ENCODE assay signal across 14 cellular contexts in genomic region chr1:54934869-54935268, GRCh38. TPM values are rescaled to one million over a fixed set of nuclear protein-coding genes. Genes with fewer than 3 reads are reported as not detected.
DNase-seq lines count a peak whose midpoint lies in the region; ATAC-seq, FAIRE-seq and TF ChIP-seq lines count a peak whose summit lies in the region.
"Had no signal": no experiment of that assay in that cellular context is flagged by ENCODE, and none has a peak within 500 bp of the region (broad histone marks: within the 10 kb centered on the region; RNA-seq: fewer than 3 reads in every experiment).

No MANE protein-coding gene starts in this region.

- H3K36me3 ChIP-seq in brain microvascular endothelial cell (replicated peaks) (no peaks in the 10 kb centered on the region), kidney epithelial cell (ENCODE audit: control insufficient read depth, insufficient read depth, low read length) (no peaks in the 10 kb centered on the region)

- CTCF ChIA-PET in A549 (lab: Yijun Ruan, JAX) = interaction anchor here (0.9 to 2.3 kb wide), 3 partner anchors 10 to 61 kb away, joined by 5 to 8 read pairs (median 6); no protein-coding TSS in a partner anchor

- peaks cover 13% of the 10 kb centered on the region; the same call in 2 of the 3 replicates for H3K4me1 ChIP-seq in A549

- peak; percentile 54 to 84; a peak in 4 of 6 replicates for ATAC-seq in A549
- ATAC-seq in HG03175 (IDR thresholded peaks at IDR 0.05; ENCODE audit: unreplicated experiment) = no peak
- no peak for ATAC-seq in HG03520 (IDR thresholded peaks at IDR 0.05; ENCODE audit: unreplicated experiment)
- ATAC-seq: activated T-cell treated with anti-CD3 and anti-CD28 coated beads, Interleukin-2, amount 50 U/mL, for 4 hours; WTC11 had no signal

- no peak for TF ChIP-seq RAD21 in A549 (conservative IDR thresholded peaks at IDR 0.05 in 1 of 2, IDR thresholded peaks at IDR 0.05 in 1 of 2)

- H3K27me3 ChIP-seq in brain microvascular endothelial cell (replicated peaks) (no peaks in the 10 kb centered on the region), kidney epithelial cell (ENCODE audit: control insufficient read depth, insufficient read depth, low read length) (no peaks in the 10 kb centered on the region)

- TF ChIP-seq EP300 in A549 (IDR thresholded peaks at IDR 0.05) = no peak

- intact Hi-C loops in cardiac septum (cut with DNase I) = no loop called here

- H3K27ac ChIP-seq in A549 = peak overlapping the region in 1 of 2 experiments; percentile 68; a peak in 2 of 6 replicates
- H3K27ac ChIP-seq in brain microvascular endothelial cell = peak overlapping the region; percentile 79

- peak overlapping the region; percentile 60 for H3K4me2 ChIP-seq in A549

- no peak for FAIRE-seq in A549 (lab: Jason Lieb, UNC)
- FAIRE-seq: A204.1 had no signal

- no peak for TF ChIP-seq CTCF in A549 (IDR thresholded peaks at IDR 0.05)
- no peak for TF ChIP-seq CTCF in brain microvascular endothelial cell (IDR thresholded peaks at IDR 0.05; ENCODE audit: low read depth, low read length, missing control alignments)
- no peak for TF ChIP-seq CTCF in kidney epithelial cell (IDR thresholded peaks at IDR 0.05; ENCODE audit: insufficient read depth, low read length, poor library complexity, severe bottlenecking)

- in situ Hi-C loops in brain microvascular endothelial cell (cut with HindIII; ENCODE audit: low pct_ligation_motif_present, low sequenced_read_pairs) = no loop called here

- H3K4me3 ChIP-seq in A549 (no peak overlapping the region), brain microvascular endothelial cell (ENCODE audit: low read depth, low read length) (no peak overlapping the region), kidney epithelial cell (ENCODE audit: low read depth, low read length) (no peak overlapping the region)

- H3K9me3 ChIP-seq in A549 = peaks cover 4% of the 10 kb centered on the region; the same call in 1 of the 3 replicates

- DNase-seq in A549 (ENCODE audit: low read depth in 1 of 2, low spot score in 1 of 2) (peak in 1 of 2 experiments; percentile 46), HS-27A (ENCODE audit: low read depth) (peak; percentile 88), brain microvascular endothelial cell (peak; percentile 75), kidney epithelial cell (ENCODE audit: low read depth) (peak; percentile 69), HPDE6-E6E7 (ENCODE audit: extremely low spot score) (no peak), cardiac septum (ENCODE audit: low spot score) (no peak)
- DNase-seq: activated T-cell treated with anti-CD3 and anti-CD28 coated beads, Interleukin-2, amount 50 U/mL, for 4 hours; central memory CD4-positive, alpha-beta T cell; GDM1; Karpas-422 had no signal

- POLR2A ChIA-PET in A549 (lab: Yijun Ruan, JAX) = interaction anchor here (0.6 kb wide), 1 partner anchor 376 kb away, joined by 3 read pairs; no protein-coding TSS in a partner anchor

- TF ChIP-seq POLR2A in A549 (IDR thresholded peaks at IDR 0.05; ENCODE audit: low read length) = no peak

TF ChIP-seq in A549, 52 proteins besides CTCF, POLR2A, EP300 and RAD21:
- TF ChIP-seq CBX2 (IDR thresholded peaks at IDR 0.05; ENCODE audit: borderline replicate concordance, low read depth) (no peak), FOSL2 (IDR thresholded peaks at IDR 0.05) (no peak), FOSL2 (CRISPR knock-in tag; IDR thresholded peaks at IDR 0.05) (no peak), MYC (IDR thresholded peaks at IDR 0.05; ENCODE audit: borderline replicate concordance, low read length) (no peak), RARB (CRISPR knock-in tag; IDR thresholded peaks at IDR 0.05) (no peak), FOXS1 (CRISPR knock-in tag; IDR thresholded peaks at IDR 0.05) (no peak), ZSCAN20 (CRISPR knock-in tag; IDR thresholded peaks at IDR 0.05) (no peak), FOSB (CRISPR knock-in tag; IDR thresholded peaks at IDR 0.05) (no peak), MAZ (IDR thresholded peaks at IDR 0.05; ENCODE audit: borderline replicate concordance, low read depth, low read length) (no peak), PHF8 (IDR thresholded peaks at IDR 0.05; ENCODE audit: borderline replicate concordance, low read depth) (no peak), EHMT2 (IDR thresholded peaks at IDR 0.05; ENCODE audit: low read depth) (no peak)

RNA-seq across cellular contexts. Expression of gene TMEM61, which starts 45.6 kb away (rescaled TPM):
- 0.06 and 0.15 TPM in 2 replicates for polyA plus RNA-seq in A549 (2011; rRNA removed)
- polyA plus RNA-seq in A549 (2012; cell fraction: cytosol; rRNA removed) = 0.05 TPM in 2 replicates
- polyA plus RNA-seq in A549 (2012; cell fraction: nucleus; rRNA removed) = 0.06 TPM in 1 of 2 replicates, not detected in the other
- 0.10 to 0.12 TPM in 2 of 3 replicates, not detected in the other for polyA plus RNA-seq in A549 (2017; fragmentation: RNase III; extraction: RNeasy Plus Mini Kit Qiagen cat#74134 plus additional on column Dnase treatment)
- not detected in 2 replicates for polyA minus RNA-seq in A549 (2011; rRNA and poly(A)+ RNA removed)
- total RNA-seq in kidney epithelial cell = 0.41 and 1.6 TPM in 2 replicates
- not detected for total RNA-seq in cardiac septum

RNA-seq across cellular contexts. Expression of gene DHCR24, which starts 47.9 kb away (rescaled TPM):
- 29.9 and 60.3 TPM in 2 replicates for polyA plus RNA-seq in A549 (2011; rRNA removed)
- 18.5 and 20.6 TPM in 2 replicates for polyA plus RNA-seq in A549 (2012; cell fraction: cytosol; rRNA removed)
- 32.5 and 39.4 TPM in 2 replicates for polyA plus RNA-seq in A549 (2012; cell fraction: nucleus; rRNA removed)
- 20.4 to 33.3 TPM (median 30.2 TPM) in 3 replicates for polyA plus RNA-seq in A549 (2017; fragmentation: RNase III; extraction: RNeasy Plus Mini Kit Qiagen cat#74134 plus additional on column Dnase treatment)
- polyA minus RNA-seq in A549 (2011; rRNA and poly(A)+ RNA removed) = 126 and 134 TPM in 2 replicates
- total RNA-seq in kidney epithelial cell = 128 and 140 TPM in 2 replicates
- total RNA-seq in cardiac septum = 40.3 TPM

Comparison
In these comparisons a context has a peak if more than half of its experiments do, and no peak if none do; other contexts are left out.
1. ATAC-seq: peak in A549 (2 of 2); none in HG03175 (single experiment) and HG03520 (single experiment).
2. DNase-seq: peak in HS-27A (single experiment), brain microvascular endothelial cell (single experiment) and kidney epithelial cell (single experiment); none in HPDE6-E6E7 (single experiment) and cardiac septum (single experiment).